ENCODE assay signal across 15 cellular contexts in genomic region chr1:43434256-43434655, GRCh38. TPM values are rescaled to one million over a fixed set of nuclear protein-coding genes. Genes with fewer than 3 reads are reported as not detected.
DNase-seq lines count a peak whose midpoint lies in the region; ATAC-seq and TF ChIP-seq lines count a peak whose summit lies in the region.
"Had no signal": no experiment of that assay in that cellular context is flagged by ENCODE, and none has a peak within 500 bp of the region (broad histone marks: within the 10 kb centered on the region; RNA-seq: fewer than 3 reads in every experiment).

No MANE protein-coding gene starts in this region.

- no peak overlapping the region for H3K4me3 Mint-ChIP-seq in activated T-helper 17 cell treated with anti-CD3 and anti-CD28 coated beads, Interleukin-2, amount 50 U/mL, for 72 hours
- no peak overlapping the region for H3K4me3 Mint-ChIP-seq in natural killer cell

- peak overlapping the region; percentile 10 for H3K27ac Mint-ChIP-seq in activated T-helper 17 cell treated with anti-CD3 and anti-CD28 coated beads, Interleukin-2, amount 50 U/mL, for 72 hours
- no peak overlapping the region for H3K27ac Mint-ChIP-seq in natural killer cell

- no peaks in the 10 kb centered on the region for H3K9me3 ChIP-seq in subcutaneous abdominal adipose tissue (ENCODE audit: control insufficient read depth in 5 of 5, low read length in 5 of 5)
- H3K9me3 ChIP-seq: BLaER1 had no signal

- H3K27ac ChIP-seq in subcutaneous abdominal adipose tissue (ENCODE audit: low read depth, low read length), result peak overlapping the region; percentile 90
- H3K27ac ChIP-seq: BLaER1, GM23248, HL-60 had no signal

- H3K27me3 ChIP-seq in subcutaneous abdominal adipose tissue (ENCODE audit: control insufficient read depth in 5 of 5, insufficient read depth in 4 of 5, low read length in 5 of 5), result no peaks in the 10 kb centered on the region
- H3K27me3 ChIP-seq: BLaER1 had no signal

- intact Hi-C loops in natural killer cell (cut with micrococcal nuclease), result no loop called here
- intact Hi-C loops in left ventricle myocardium superior (cut with micrococcal nuclease), result no loop called here

- no peak for ATAC-seq in activated T-helper 17 cell treated with anti-CD3 and anti-CD28 coated beads, Interleukin-2, amount 50 U/mL, for 72 hours (replicated peaks)
- ATAC-seq in natural killer cell (no peak), left ventricle myocardium superior (no peak)

- TF ChIP-seq CTCF in natural killer cell (IDR thresholded peaks at IDR 0.05), result no peak

- DNase-seq in activated effector memory CD4-positive, alpha-beta T cell treated with anti-CD3 and anti-CD28 coated beads, Interleukin-2, amount 50 U/mL, for 16 hours, result peak; percentile 57
- no peak for DNase-seq in activated effector memory CD4-positive, alpha-beta T cell treated with Interleukin-2 at 50 U/mL for 16 hours
- DNase-seq in mesenteric fat pad (ENCODE audit: low spot score) (peak; percentile 47), NCI-H446 treated with DMSO at 0.1 percent for 48 hours (lab: John Stamatoyannopoulos, UW) (no peak), natural killer cell (no peak), left ventricle myocardium superior (no peak)
- DNase-seq: 8988T, AML-193, Calu3, DMS79, GM23248 had no signal

- peaks cover 78% of the 10 kb centered on the region for H3K36me3 Mint-ChIP-seq in activated T-helper 17 cell treated with anti-CD3 and anti-CD28 coated beads, Interleukin-2, amount 50 U/mL, for 72 hours (ENCODE audit: low read depth)
- no peaks in the 10 kb centered on the region for H3K36me3 Mint-ChIP-seq in natural killer cell

- H3K27me3 Mint-ChIP-seq in activated T-helper 17 cell treated with anti-CD3 and anti-CD28 coated beads, Interleukin-2, amount 50 U/mL, for 72 hours, result no peaks in the 10 kb centered on the region
- H3K27me3 Mint-ChIP-seq in natural killer cell (ENCODE audit: low read depth in 2 of 2), result no peaks in the 10 kb centered on the region

- H3K4me3 ChIP-seq in subcutaneous abdominal adipose tissue (ENCODE audit: low read depth in 1 of 5, low read length in 5 of 5), result no peak overlapping the region
- H3K4me3 ChIP-seq: BLaER1, GM23248 had no signal

- H3K4me1 ChIP-seq in subcutaneous abdominal adipose tissue (ENCODE audit: control insufficient read depth in 5 of 5, insufficient read depth in 5 of 5, low read length in 5 of 5), result peaks cover 16 to 44% (median 40%) of the 10 kb centered on the region in 5 donors
- H3K4me1 ChIP-seq: BLaER1 had no signal

- H3K9me3 Mint-ChIP-seq in activated T-helper 17 cell treated with anti-CD3 and anti-CD28 coated beads, Interleukin-2, amount 50 U/mL, for 72 hours, result no peaks in the 10 kb centered on the region
- H3K9me3 Mint-ChIP-seq in natural killer cell, result no peaks in the 10 kb centered on the region

- peaks cover 4 to 89% (median 78%) of the 10 kb centered on the region in 5 donors for H3K36me3 ChIP-seq in subcutaneous abdominal adipose tissue (ENCODE audit: control insufficient read depth in 5 of 5, insufficient read depth in 5 of 5, low read length in 5 of 5)

- H3K4me1 Mint-ChIP-seq in activated T-helper 17 cell treated with anti-CD3 and anti-CD28 coated beads, Interleukin-2, amount 50 U/mL, for 72 hours, result no peaks in the 10 kb centered on the region
- no peaks in the 10 kb centered on the region for H3K4me1 Mint-ChIP-seq in natural killer cell

- no peak overlapping the region for H3K9ac ChIP-seq in subcutaneous abdominal adipose tissue (ENCODE audit: low read length in 5 of 5)
- H3K9ac ChIP-seq: BLaER1, GM23248 had no signal

RNA-seq across cellular contexts. Expression of gene HYI, which starts 19.5 kb away (rescaled TPM):
- total RNA-seq in activated T-helper 17 cell treated with anti-CD3 and anti-CD28 coated beads, Interleukin-2, amount 50 U/mL, for 72 hours, result 10 to 100 TPM in 1 of 2 donors, 1 to 10 TPM in 1; 5.7 to 25.8 TPM
- 36.9 TPM for total RNA-seq in mesenteric fat pad
- total RNA-seq in natural killer cell, result 10 to 100 TPM in 1 of 3 donors, 1 to 10 TPM in 2; 7.0 to 14.2 (median 8.6) TPM
- total RNA-seq in left ventricle myocardium superior, result 23.4 TPM

RNA-seq across cellular contexts. Expression of gene SZT2, which starts 44.6 kb away (rescaled TPM):
- 10 to 100 TPM; 53.4 to 59.3 TPM for total RNA-seq in activated T-helper 17 cell treated with anti-CD3 and anti-CD28 coated beads, Interleukin-2, amount 50 U/mL, for 72 hours
- total RNA-seq in mesenteric fat pad, result 65.3 TPM
- 100 to 1,000 TPM; 103 to 128 (median 123) TPM for total RNA-seq in natural killer cell
- total RNA-seq in left ventricle myocardium superior, result 27.0 TPM

RNA-seq across cellular contexts. Expression of gene MED8, which starts 44.7 kb away (rescaled TPM):
- 10 to 100 TPM; 34.1 to 39.4 TPM for total RNA-seq in activated T-helper 17 cell treated with anti-CD3 and anti-CD28 coated beads, Interleukin-2, amount 50 U/mL, for 72 hours
- 55.2 TPM for total RNA-seq in mesenteric fat pad
- total RNA-seq in natural killer cell, result 10 to 100 TPM; 17.8 to 26.8 (median 22.0) TPM
- total RNA-seq in left ventricle myocardium superior, result 16.0 TPM

Comparison
In these comparisons a context has a peak if more than half of its experiments do, and no peak if none do; other contexts are left out.
1. DNase-seq: peak in activated effector memory CD4-positive, alpha-beta T cell treated with anti-CD3 and anti-CD28 coated beads, Interleukin-2, amount 50 U/mL, for 16 hours (single experiment) and mesenteric fat pad (single experiment); none in activated effector memory CD4-positive, alpha-beta T cell treated with Interleukin-2 at 50 U/mL for 16 hours (single experiment), NCI-H446 treated with DMSO at 0.1 percent for 48 hours (single experiment), natural killer cell (single experiment) and left ventricle myocardium superior (single experiment).